ENCODE assay signal across 2 cellular contexts in genomic region chr6:44004625-44005506, GRCh38.
TF ChIP-seq lines count a peak whose summit lies in the region.

No MANE protein-coding gene starts in this region.

TF ChIP-seq in Ishikawa, 13 proteins besides CTCF, POLR2A, EP300 and RAD21 (continued from another document):
- TF ChIP-seq TCF12 (IDR thresholded peaks at IDR 0.05; ENCODE audit: low read depth), result peak; percentile 31; the same call in 1 of the 2 replicates
- TF ChIP-seq EGR1 (IDR thresholded peaks at IDR 0.05), result no peak
- TF ChIP-seq REST (IDR thresholded peaks at IDR 0.05; ENCODE audit: low read depth), result no peak
- TF ChIP-seq ZBTB7A (IDR thresholded peaks at IDR 0.05; ENCODE audit: low read depth), result no peak
- no peak for TF ChIP-seq CEBPB (IDR thresholded peaks at IDR 0.05)
- no peak for TF ChIP-seq CREB1 (IDR thresholded peaks at IDR 0.05; ENCODE audit: low read depth)
- no peak for TF ChIP-seq USF1 (IDR thresholded peaks at IDR 0.05)
- no peak for TF ChIP-seq YY1 (IDR thresholded peaks at IDR 0.05; ENCODE audit: low read depth)
TF ChIP-seq in Ishikawa: peak in this region for 2.

TF ChIP-seq in GM12878, 131 proteins besides CTCF, POLR2A, EP300 and RAD21 (continued from another document):
- TF ChIP-seq EZH2 (IDR thresholded peaks at IDR 0.05; ENCODE audit: borderline replicate concordance, control insufficient read depth, low read depth, low read length) (no peak), ATF7 (IDR thresholded peaks at IDR 0.05; ENCODE audit: low read depth) (0 out of 2 replicates have a peak, but pooled peaks have one; percentile 12), ZNF24 (IDR thresholded peaks at IDR 0.05) (no peak), MEF2B (IDR thresholded peaks at IDR 0.05; ENCODE audit: partially characterized antibody, poor library complexity, severe bottlenecking) (peak; percentile 77), SMC3 (IDR thresholded peaks at IDR 0.05; ENCODE audit: borderline replicate concordance, low read length) (peak; percentile 36; the same call in 1 of the 2 replicates)
- TF ChIP-seq, protein P1, sequence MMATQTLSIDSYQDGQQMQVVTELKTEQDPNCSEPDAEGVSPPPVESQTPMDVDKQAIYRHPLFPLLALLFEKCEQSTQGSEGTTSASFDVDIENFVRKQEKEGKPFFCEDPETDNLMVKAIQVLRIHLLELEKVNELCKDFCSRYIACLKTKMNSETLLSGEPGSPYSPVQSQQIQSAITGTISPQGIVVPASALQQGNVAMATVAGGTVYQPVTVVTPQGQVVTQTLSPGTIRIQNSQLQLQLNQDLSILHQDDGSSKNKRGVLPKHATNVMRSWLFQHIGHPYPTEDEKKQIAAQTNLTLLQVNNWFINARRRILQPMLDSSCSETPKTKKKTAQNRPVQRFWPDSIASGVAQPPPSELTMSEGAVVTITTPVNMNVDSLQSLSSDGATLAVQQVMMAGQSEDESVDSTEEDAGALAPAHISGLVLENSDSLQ (IDR thresholded peaks at IDR 0.05), result peak; percentile 68
